8 cellular contexts compared by ENCODE assay signal in the genomic region with DNA sequence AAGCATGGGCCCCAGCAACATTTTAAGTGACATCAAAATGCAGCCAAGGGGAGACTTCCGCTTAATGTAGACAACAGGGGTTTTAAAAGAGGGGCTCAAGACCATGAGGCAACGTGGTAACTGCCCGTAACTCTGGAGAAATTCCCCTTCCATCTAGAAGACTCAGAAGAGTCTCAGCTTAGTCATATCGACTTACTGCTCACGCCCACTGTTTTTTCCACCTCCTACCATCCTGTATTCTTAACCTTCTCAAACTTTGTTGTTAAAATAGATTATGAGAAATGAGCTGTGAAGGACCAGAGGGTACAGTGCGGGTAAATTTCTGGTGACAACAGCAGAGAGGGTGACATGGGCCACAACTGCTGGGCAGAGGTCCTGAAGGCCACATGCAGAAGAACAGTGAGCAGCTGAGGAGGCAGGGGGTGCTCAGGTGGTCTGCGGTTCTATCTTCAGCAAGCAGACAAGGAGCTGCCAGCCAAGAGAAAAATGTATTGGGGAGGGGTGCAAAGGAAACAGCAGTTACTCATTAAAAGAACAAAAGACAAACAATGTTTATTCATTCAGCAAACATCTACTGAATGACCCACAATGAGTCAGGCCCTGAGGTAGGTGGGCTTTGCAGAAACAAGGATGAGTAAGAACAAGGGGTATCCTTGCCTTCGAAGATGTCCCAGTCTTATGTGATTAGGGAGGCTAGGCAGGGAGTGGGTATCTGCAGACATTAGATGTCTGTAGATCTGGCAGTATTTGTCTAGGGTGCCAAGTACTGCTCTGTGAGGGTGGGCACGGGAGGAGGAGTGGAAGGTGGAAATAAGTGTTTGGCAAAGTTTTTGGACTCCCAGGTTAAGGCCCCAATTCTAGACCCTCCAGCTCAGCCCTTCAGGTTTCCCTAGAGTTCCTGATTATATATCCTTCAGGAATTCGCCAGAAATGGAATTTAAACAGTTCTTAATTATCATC.
DNase-seq lines count a peak whose midpoint lies in the region; ATAC-seq and TF ChIP-seq lines count a peak whose summit lies in the region.

No MANE protein-coding gene starts in this region.

- ATAC-seq in GM19395 (IDR thresholded peaks at IDR 0.05; ENCODE audit: unreplicated experiment) (peak; percentile 92), HG03432 (IDR thresholded peaks at IDR 0.05; ENCODE audit: unreplicated experiment) (peak; percentile 94)

- intact Hi-C loops in A673 (cut with micrococcal nuclease; ENCODE audit: unreplicated experiment) = no loop called here

- H3K27me3 ChIP-seq in A673 (replicated peaks; ENCODE audit: insufficient read depth, low read depth, low read length, poor library complexity) = no peaks in the 10 kb centered on the region

- no peaks in the 10 kb centered on the region for H3K4me1 ChIP-seq in A673 (ENCODE audit: insufficient read depth, low read length, poor library complexity, severe bottlenecking)

- no peaks in the 10 kb centered on the region for H3K9me3 ChIP-seq in A673 (ENCODE audit: low read depth, low read length, poor library complexity, severe bottlenecking)

- peaks cover 74% of the 10 kb centered on the region for H3K4me1 Mint-ChIP-seq in activated naive CD4-positive, alpha-beta T cell treated with anti-CD3 and anti-CD28 coated beads, Interleukin-2, amount 50 U/mL, for 24 hours

- peak overlapping the region; percentile 99 for H3K27ac Mint-ChIP-seq in activated naive CD4-positive, alpha-beta T cell treated with anti-CD3 and anti-CD28 coated beads, Interleukin-2, amount 50 U/mL, for 24 hours

- CTCF ChIA-PET in A673 (lab: Charles Lee) = no interaction called here

- no TSS peak for BruUV-seq in A673 (replicated peaks; lab: Mats Ljungman, UMichigan)

- no peak overlapping the region for H3K4me3 ChIP-seq in A673 (ENCODE audit: low read depth, low read length, poor library complexity, severe bottlenecking)

- no peak for TF ChIP-seq CTCF in A673 (conservative IDR thresholded peaks at IDR 0.05; ENCODE audit: low read depth, low read length)

- DNase-seq in A172 (ENCODE audit: low spot score) (peak; percentile 32), A673 (ENCODE audit: low spot score) (no peak), NCI-H1694 (lab: John Stamatoyannopoulos, UW) (no peak), anterior cingulate cortex (lab: John Stamatoyannopoulos, UW) (no peak)
- peak; percentile 21 to 46 (median 22) for DNase-seq in stimulated activated CD4-positive, alpha-beta T cell treated with anti-CD3 and anti-CD28 coated beads, TNF-alpha, amount 100 ng/mL, for 24 hours (ENCODE audit: low read depth in 3 of 3)

- peaks cover 13% of the 10 kb centered on the region for H3K36me3 Mint-ChIP-seq in activated naive CD4-positive, alpha-beta T cell treated with anti-CD3 and anti-CD28 coated beads, Interleukin-2, amount 50 U/mL, for 24 hours

- H3K27ac ChIP-seq in A673 (ENCODE audit: low read depth, low read length, poor library complexity, severe bottlenecking) = no peak overlapping the region

- no peaks in the 10 kb centered on the region for H3K9me3 Mint-ChIP-seq in activated naive CD4-positive, alpha-beta T cell treated with anti-CD3 and anti-CD28 coated beads, Interleukin-2, amount 50 U/mL, for 24 hours

- no peaks in the 10 kb centered on the region for H3K36me3 ChIP-seq in A673 (ENCODE audit: insufficient read depth, low read length, poor library complexity, severe bottlenecking)

- POLR2A ChIA-PET in A673 (lab: Charles Lee; ENCODE audit: low non-redundant PET) = no interaction called here

- peak overlapping the region; percentile 82 for H3K4me3 Mint-ChIP-seq in activated naive CD4-positive, alpha-beta T cell treated with anti-CD3 and anti-CD28 coated beads, Interleukin-2, amount 50 U/mL, for 24 hours

- no peaks in the 10 kb centered on the region for H3K27me3 Mint-ChIP-seq in activated naive CD4-positive, alpha-beta T cell treated with anti-CD3 and anti-CD28 coated beads, Interleukin-2, amount 50 U/mL, for 24 hours

Comparison
In these comparisons a context has a peak if more than half of its experiments do, and no peak if none do; other contexts are left out.
1. DNase-seq: peak in A172 (single experiment) and stimulated activated CD4-positive, alpha-beta T cell treated with anti-CD3 and anti-CD28 coated beads, TNF-alpha, amount 100 ng/mL, for 24 hours (3 of 3); none in A673 (single experiment), NCI-H1694 (single experiment) and anterior cingulate cortex (0 of 58).